Comparison of ENCODE assay signal across 1 cellular context in genomic region chr6:115977220-115977619, GRCh38.
TF ChIP-seq lines count a peak whose summit lies in the region.

No MANE protein-coding gene starts in this region.

TF ChIP-seq in GM23338, 12 proteins besides CTCF, POLR2A, EP300 and RAD21:
- TF ChIP-seq ZNF462 (CRISPR knock-in tag; IDR thresholded peaks at IDR 0.05) (no peak), REST (IDR thresholded peaks at IDR 0.05; ENCODE audit: unreplicated experiment) (no peak), CREB1 (CRISPR knock-in tag; IDR thresholded peaks at IDR 0.05; ENCODE audit: low read depth) (no peak), STAT1 (IDR thresholded peaks at IDR 0.05; ENCODE audit: unreplicated experiment) (no peak), ZNF331 (CRISPR knock-in tag; IDR thresholded peaks at IDR 0.05; ENCODE audit: low read depth) (no peak), EZH2phosphoT487 (IDR thresholded peaks at IDR 0.05; ENCODE audit: unreplicated experiment) (no peak), ZNF114 (CRISPR knock-in tag; IDR thresholded peaks at IDR 0.05) (no peak), EZH2 (IDR thresholded peaks at IDR 0.05; ENCODE audit: low read depth, unreplicated experiment) (no peak), JUNB (IDR thresholded peaks at IDR 0.05; ENCODE audit: unreplicated experiment) (no peak), ETS1 (IDR thresholded peaks at IDR 0.05) (no peak), POLR2AphosphoS5 (IDR thresholded peaks at IDR 0.05; ENCODE audit: low read depth) (no peak), NANOG (IDR thresholded peaks at IDR 0.05; ENCODE audit: borderline replicate concordance) (no peak)
